Comparison of ENCODE assay signal across 16 cellular contexts in genomic region chr5:153079396-153079795, GRCh38.
"Had no signal": no experiment of that assay in that cellular context is flagged by ENCODE, and none has a peak within 500 bp of the region (broad histone marks: within the 10 kb centered on the region; RNA-seq: fewer than 3 reads in every experiment).

No MANE protein-coding gene starts in this region.

- H3K4me1 ChIP-seq: prostate gland, spleen, testis, upper lobe of left lung had no signal

- H3K36me3 ChIP-seq: prostate gland, spleen, upper lobe of left lung had no signal

- H3K9me3 ChIP-seq: prostate gland, testis, upper lobe of left lung had no signal

- DNase-seq: activated naive CD4-positive, alpha-beta T cell; activated naive CD8-positive, alpha-beta T cell treated with anti-CD3 and anti-CD28 coated beads for 36 hours; activated T-cell treated with anti-CD3 and anti-CD28 coated beads, Interleukin-2, amount 50 U/mL, for 24 hours; cerebellar nuclear complex; kidney glomerular epithelial cell; left ventricle myocardium superior; spleen; stimulated activated CD4-positive, alpha-beta T cell treated with anti-CD3 and anti-CD28 coated beads, Interleukin-4, amount 100 ng/mL, for 1 hour; stimulated activated naive CD4-positive, alpha-beta T cell; T-helper 9 cell; testis; upper lobe of left lung had no signal

- H3K27ac ChIP-seq: coronary artery, prostate gland, spleen, testis, upper lobe of left lung had no signal

- ATAC-seq: left ventricle myocardium superior; natural killer cell treated with Interleukin-12 subunit alpha and Interleukin-12 subunit beta and Interleukin-15 and Interleukin-18, amount 100 ng/mL, for 72 hours; WTC11 had no signal

- H3K27me3 ChIP-seq: spleen, testis, upper lobe of left lung had no signal

- H3K4me3 ChIP-seq: coronary artery, prostate gland, spleen, testis, upper lobe of left lung had no signal
